ENCODE assay signal across 8 cellular contexts in the genomic region with DNA sequence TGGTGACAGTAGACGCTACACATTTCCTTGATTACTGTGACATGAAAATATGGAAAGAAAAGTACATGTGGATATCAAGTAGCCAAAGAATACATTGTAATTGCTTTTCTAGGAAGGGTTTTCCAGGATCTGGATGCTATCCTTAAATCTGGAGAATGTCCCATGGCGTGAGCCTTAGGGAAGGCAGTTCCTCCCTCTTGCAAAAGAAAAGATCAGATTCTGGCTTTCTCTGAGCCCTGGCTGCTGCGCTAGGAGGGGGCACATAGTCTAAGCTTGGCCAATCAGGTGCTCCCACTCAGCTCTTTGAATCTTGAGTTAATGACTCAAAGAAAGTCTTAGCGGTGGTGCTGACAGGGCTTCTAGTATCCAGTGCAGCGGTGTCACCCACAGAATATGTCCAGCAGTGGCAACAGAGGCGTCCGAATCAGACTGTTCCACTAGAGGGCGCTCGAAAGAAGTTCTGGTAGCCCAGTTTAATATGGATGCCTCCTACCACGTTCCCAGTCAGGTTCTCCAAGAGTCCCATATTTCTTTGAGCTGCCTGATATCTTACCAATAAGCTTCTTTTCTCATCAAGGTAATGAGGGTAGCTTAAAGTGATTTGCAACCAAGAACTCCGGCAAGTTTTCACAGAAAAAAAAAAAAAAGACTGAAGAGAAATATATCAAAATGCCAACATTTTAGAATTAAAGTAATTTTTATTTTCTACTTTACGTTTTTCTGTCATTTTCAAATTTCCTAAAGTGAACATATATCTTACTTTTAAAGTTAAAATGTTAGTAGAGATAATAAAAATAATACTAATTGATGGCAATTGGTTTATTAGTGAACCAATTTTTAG.
A peak's percentile ranks its signal among the peaks of the same experiment; 100 is the strongest.
DNase-seq lines count a peak whose midpoint lies in the region; ATAC-seq and TF ChIP-seq lines count a peak whose summit lies in the region.

No MANE protein-coding gene starts in this region.

- H3K36me3 ChIP-seq in H7 (replicated peaks; ENCODE audit: control insufficient read depth, insufficient read depth, low read length) (no peaks in the 10 kb centered on the region), left lung (no peaks in the 10 kb centered on the region)

- intact Hi-C loops in left lung (cut with DNase I): no loop called here

- DNase-seq in Caki2 (ENCODE audit: low read depth): peak; percentile 59
- peak; percentile 54 for DNase-seq in H7
- DNase-seq in NCI-H2107 treated with DMSO at 0.1 percent for 48 hours (lab: John Stamatoyannopoulos, UW; ENCODE audit: unreplicated experiment): peak; percentile 64
- DNase-seq in activated CD4-positive, alpha-beta T cell treated with anti-CD3 and anti-CD28 coated beads for 24 hours (ENCODE audit: low read depth in 2 of 2): peak; percentile 48 to 61
- peak; percentile 78 for DNase-seq in choroid plexus epithelial cell (ENCODE audit: low read depth)
- DNase-seq in left lung: peak in 1 of 2 donors; percentile 59
- DNase-seq in stimulated activated CD4-positive, alpha-beta T cell treated with anti-CD3 and anti-CD28 coated beads, TNF-alpha, amount 100 ng/mL, for 24 hours (ENCODE audit: low read depth in 3 of 3): peak; percentile 22 to 54 (median 49)
- no peak for DNase-seq in mesenteric fat pad (ENCODE audit: low spot score)

- H3K9me3 ChIP-seq in left lung: no peaks in the 10 kb centered on the region

- ATAC-seq in left lung: peak; percentile 97

- H3K4me3 ChIP-seq in H7 (ENCODE audit: insufficient read depth, low read depth, low read length) (no peak overlapping the region), choroid plexus epithelial cell (ENCODE audit: low read depth, low read length) (no peak overlapping the region), left lung (no peak overlapping the region)

- TF ChIP-seq CTCF in choroid plexus epithelial cell (conservative IDR thresholded peaks at IDR 0.05; ENCODE audit: low read depth, low read length) (peak; percentile 74), left lung (IDR thresholded peaks at IDR 0.05) (peak; percentile 60 to 61)

- in situ Hi-C loops in Caki2 (cut with HindIII; ENCODE audit: low pct_unique_long_range_greater_than_20kb, low sequenced_read_pairs): no loop called here

- H3K27ac ChIP-seq in left lung: no peak overlapping the region

- H3K27me3 ChIP-seq in H7 (ENCODE audit: control insufficient read depth, insufficient read depth, low read length) (no peaks in the 10 kb centered on the region), left lung (peaks cover 0 to 14% of the 10 kb centered on the region in 2 donors)

- no peaks in the 10 kb centered on the region for H3K4me1 ChIP-seq in left lung
